ENCODE assay signal across 8 cellular contexts in genomic region chr16:30658731-30659506, GRCh38. TPM values are rescaled to one million over a fixed set of nuclear protein-coding genes. Genes with fewer than 3 reads are reported as not detected.
DNase-seq lines count a peak whose midpoint lies in the region; ATAC-seq and TF ChIP-seq lines count a peak whose summit lies in the region.

No MANE protein-coding gene starts in this region.

- no peaks in the 10 kb centered on the region for H3K27me3 Mint-ChIP-seq in activated CD4-positive, alpha-beta T cell treated with anti-CD3 and anti-CD28 coated beads, Interleukin-2, amount 10 ng/mL, durations not matched to agents 7 days and 5 days
- no peaks in the 10 kb centered on the region for H3K27me3 Mint-ChIP-seq in IgD-negative memory B cell

- DNase-seq in activated CD4-positive, alpha-beta T cell treated with anti-CD3 and anti-CD28 coated beads, Interleukin-2, amount 10 ng/mL, durations not matched to agents 7 days and 5 days: no peak
- DNase-seq in activated CD4-positive, alpha-beta T cell treated with anti-CD3 and anti-CD28 coated beads for 48 hours: no peak
- DNase-seq in Peyer's patch: peak; percentile 84 to 98 (median 88)
- peak; percentile 92 for DNase-seq in brain microvascular endothelial cell
- peak; percentile 75 for DNase-seq in iPS DF 6.9 (ENCODE audit: low read depth, low spot score)
- peak; percentile 100 for DNase-seq in retina

- H3K4me3 ChIP-seq in Peyer's patch (peak overlapping the region; percentile 74 to 99 (median 92)), brain microvascular endothelial cell (ENCODE audit: low read depth, low read length) (peak overlapping the region; percentile 89), iPS DF 6.9 (ENCODE audit: low read length) (peak overlapping the region; percentile 71)

- H3K27me3 ChIP-seq in Peyer's patch (no peaks in the 10 kb centered on the region), brain microvascular endothelial cell (replicated peaks) (no peaks in the 10 kb centered on the region), iPS DF 6.9 (ENCODE audit: control insufficient read depth, insufficient read depth, low read length) (peaks cover 6% of the 10 kb centered on the region; the same call in 1 of the 2 replicates)

- peak in 1 of 2 donors; percentile 20 for TF ChIP-seq POLR2A in Peyer's patch (IDR thresholded peaks at IDR 0.05)

- H3K4me1 Mint-ChIP-seq in activated CD4-positive, alpha-beta T cell treated with anti-CD3 and anti-CD28 coated beads, Interleukin-2, amount 10 ng/mL, durations not matched to agents 7 days and 5 days: peaks cover 56% of the 10 kb centered on the region
- peaks cover 22 to 34% (median 24%) of the 10 kb centered on the region in 3 donors for H3K4me1 Mint-ChIP-seq in IgD-negative memory B cell

- in situ Hi-C loops in brain microvascular endothelial cell (cut with HindIII; ENCODE audit: low pct_ligation_motif_present, low sequenced_read_pairs): no loop called here

- H3K9me3 ChIP-seq in Peyer's patch (no peaks in the 10 kb centered on the region), iPS DF 6.9 (ENCODE audit: control insufficient read depth, insufficient read depth, low read length) (no peaks in the 10 kb centered on the region)

- peak overlapping the region; percentile 100 for H3K27ac Mint-ChIP-seq in activated CD4-positive, alpha-beta T cell treated with anti-CD3 and anti-CD28 coated beads, Interleukin-2, amount 10 ng/mL, durations not matched to agents 7 days and 5 days
- H3K27ac Mint-ChIP-seq in IgD-negative memory B cell: peak overlapping the region; percentile 90 to 100 (median 98)

- H3K36me3 Mint-ChIP-seq in activated CD4-positive, alpha-beta T cell treated with anti-CD3 and anti-CD28 coated beads, Interleukin-2, amount 10 ng/mL, durations not matched to agents 7 days and 5 days (ENCODE audit: low read depth): peaks cover 52% of the 10 kb centered on the region
- peaks cover 3% of the 10 kb centered on the region for H3K36me3 Mint-ChIP-seq in IgD-negative memory B cell

- CTCF ChIA-PET in activated CD4-positive, alpha-beta T cell treated with anti-CD3 and anti-CD28 coated beads, Interleukin-2, amount 10 ng/mL, durations not matched to agents 7 days and 5 days (lab: Charles Lee): interaction anchor here (0.8 to 3.3 kb wide), 26 partner anchors 8 to 290 kb away, joined by 3 to 32 read pairs (median 4); partner anchors contain the start of genes DCTPP1 and PRR14

- H3K27ac ChIP-seq in Peyer's patch (peak overlapping the region; percentile 95 to 99 (median 98)), brain microvascular endothelial cell (peak overlapping the region; percentile 99), iPS DF 6.9 (ENCODE audit: low read length) (no peak overlapping the region)

- H3K4me1 ChIP-seq in Peyer's patch: peaks cover 4 to 53% (median 28%) of the 10 kb centered on the region in 4 donors
- no peaks in the 10 kb centered on the region for H3K4me1 ChIP-seq in iPS DF 6.9 (ENCODE audit: control insufficient read depth, insufficient read depth, low read length)

- POLR2A ChIA-PET in activated CD4-positive, alpha-beta T cell treated with anti-CD3 and anti-CD28 coated beads, Interleukin-2, amount 10 ng/mL, durations not matched to agents 7 days and 5 days (lab: Charles Lee): no interaction called here

- TF ChIP-seq CTCF in Peyer's patch (IDR thresholded peaks at IDR 0.05) (peak in 4 of 6 experiments; percentile 5 to 25 (median 16)), brain microvascular endothelial cell (IDR thresholded peaks at IDR 0.05; ENCODE audit: low read depth, low read length, missing control alignments) (no peak)

- WGBS in iPS DF 6.9 (ENCODE audit: insufficient coverage, insufficient read length): no CpG with 5 or more reads among the region's 64 CpGs

- H3K36me3 ChIP-seq in Peyer's patch: peaks cover 0 to 57% (median 0%) of the 10 kb centered on the region in 3 donors
- peaks cover 42% of the 10 kb centered on the region for H3K36me3 ChIP-seq in brain microvascular endothelial cell (replicated peaks)
- no peaks in the 10 kb centered on the region for H3K36me3 ChIP-seq in iPS DF 6.9 (ENCODE audit: control insufficient read depth, insufficient read depth, low read length)

- peak; percentile 57 for ATAC-seq in GM21723 (IDR thresholded peaks at IDR 0.05; ENCODE audit: unreplicated experiment)

- H3K4me3 Mint-ChIP-seq in activated CD4-positive, alpha-beta T cell treated with anti-CD3 and anti-CD28 coated beads, Interleukin-2, amount 10 ng/mL, durations not matched to agents 7 days and 5 days: peak overlapping the region; percentile 93
- H3K4me3 Mint-ChIP-seq in IgD-negative memory B cell: peak overlapping the region; percentile 91 to 100 (median 95)

- no peaks in the 10 kb centered on the region for H3K9me3 Mint-ChIP-seq in activated CD4-positive, alpha-beta T cell treated with anti-CD3 and anti-CD28 coated beads, Interleukin-2, amount 10 ng/mL, durations not matched to agents 7 days and 5 days
- H3K9me3 Mint-ChIP-seq in IgD-negative memory B cell: no peaks in the 10 kb centered on the region

RNA-seq across cellular contexts. Expression of gene FBRS, which starts 0.7 kb away (rescaled TPM):
- 100 to 1,000 TPM in 1 of 2 experiments, 10 to 100 TPM in 1; 88.9 to 109 TPM for total RNA-seq in activated CD4-positive, alpha-beta T cell treated with anti-CD3 and anti-CD28 coated beads, Interleukin-2, amount 10 ng/mL, durations not matched to agents 7 days and 5 days
- 7.1 TPM for polyA plus RNA-seq in IgD-negative memory B cell
- 100 to 1,000 TPM in 1 of 4 donors, 10 to 100 TPM in 3; 51.2 to 167 (median 72.2) TPM for total RNA-seq in Peyer's patch

RNA-seq across cellular contexts. Expression of gene PRR14, which starts 8.2 kb away (rescaled TPM):
- total RNA-seq in activated CD4-positive, alpha-beta T cell treated with anti-CD3 and anti-CD28 coated beads, Interleukin-2, amount 10 ng/mL, durations not matched to agents 7 days and 5 days: 10 to 100 TPM; 78.6 to 80.1 TPM
- 27.6 TPM for polyA plus RNA-seq in IgD-negative memory B cell
- 100 to 1,000 TPM in 1 of 4 donors, 10 to 100 TPM in 3; 45.5 to 107 (median 65.0) TPM for total RNA-seq in Peyer's patch

RNA-seq across cellular contexts. Expression of gene SRCAP, which starts 40.1 kb away (rescaled TPM):
- total RNA-seq in activated CD4-positive, alpha-beta T cell treated with anti-CD3 and anti-CD28 coated beads, Interleukin-2, amount 10 ng/mL, durations not matched to agents 7 days and 5 days: 10 to 100 TPM; 81.7 to 86.1 TPM
- polyA plus RNA-seq in IgD-negative memory B cell: 32.6 TPM
- total RNA-seq in Peyer's patch: 100 to 1,000 TPM in 1 of 4 donors, 10 to 100 TPM in 3; 50.4 to 109 (median 81.8) TPM

RNA-seq across cellular contexts. Expression of gene ZNF689, which starts 48.7 kb away (rescaled TPM):
- 10 to 100 TPM; 12.8 to 13.8 TPM for total RNA-seq in activated CD4-positive, alpha-beta T cell treated with anti-CD3 and anti-CD28 coated beads, Interleukin-2, amount 10 ng/mL, durations not matched to agents 7 days and 5 days
- 12.8 TPM for polyA plus RNA-seq in IgD-negative memory B cell
- 10 to 100 TPM in 2 of 4 donors, 1 to 10 TPM in 2; 7.5 to 12.5 (median 9.9) TPM for total RNA-seq in Peyer's patch

Comparison
In these comparisons a context has a peak if more than half of its experiments do, and no peak if none do; other contexts are left out.
1. DNase-seq: peak in Peyer's patch (3 of 3), brain microvascular endothelial cell (single experiment), iPS DF 6.9 (single experiment) and retina (single experiment); none in activated CD4-positive, alpha-beta T cell treated with anti-CD3 and anti-CD28 coated beads, Interleukin-2, amount 10 ng/mL, durations not matched to agents 7 days and 5 days (single experiment) and activated CD4-positive, alpha-beta T cell treated with anti-CD3 and anti-CD28 coated beads for 48 hours (single experiment).
2. Peak in every context shown above with its lines, with median percentiles within 50 percentile points of each other: H3K4me3 ChIP-seq.